In the genomic region with DNA sequence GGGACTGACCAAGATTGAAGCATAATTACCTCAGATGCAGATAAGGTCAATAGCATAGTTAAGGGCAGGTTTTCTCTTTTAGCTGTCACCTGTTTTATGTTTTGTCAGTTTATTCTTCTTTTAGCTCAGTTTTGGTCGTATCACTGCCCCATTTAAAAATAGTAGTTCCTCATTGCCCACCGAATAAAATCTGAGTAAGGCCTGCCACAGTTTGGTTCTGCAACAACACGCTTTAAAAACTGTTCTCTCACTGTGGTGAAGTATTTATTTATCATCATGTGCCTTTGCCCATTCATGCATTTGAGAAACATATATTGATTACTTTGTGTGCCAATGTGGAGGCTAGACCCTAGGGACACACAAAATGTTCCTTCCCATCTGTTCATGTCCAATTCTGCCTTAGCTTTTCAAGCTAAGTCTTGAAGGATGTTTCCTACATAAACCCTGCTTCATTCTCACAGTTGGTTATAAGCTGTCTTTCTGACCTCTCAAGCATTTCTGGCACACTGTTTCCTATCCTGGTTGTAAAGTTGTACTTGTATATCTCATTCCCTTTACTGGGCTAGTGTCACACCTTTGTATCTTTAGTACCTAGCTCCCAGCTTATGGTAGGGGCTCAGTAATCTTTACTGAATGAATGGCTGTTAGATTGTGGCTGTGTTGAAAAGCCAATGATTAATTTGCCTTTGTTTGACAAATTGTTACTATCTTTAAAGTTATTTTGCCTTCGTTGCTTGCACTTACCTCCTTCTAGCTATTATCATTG, we compare ENCODE assay signal across 11 cellular contexts. TPM values are rescaled to one million over a fixed set of nuclear protein-coding genes. Genes with fewer than 3 reads are reported as not detected.
DNase-seq lines count a peak whose midpoint lies in the region; ATAC-seq and TF ChIP-seq lines count a peak whose summit lies in the region.
"Had no signal": no experiment of that assay in that cellular context is flagged by ENCODE, and none has a peak within 500 bp of the region (broad histone marks: within the 10 kb centered on the region; RNA-seq: fewer than 3 reads in every experiment).

No MANE protein-coding gene starts in this region.

- peaks cover 84% of the 10 kb centered on the region for H3K4me1 Mint-ChIP-seq in activated T-cell treated with anti-CD3 and anti-CD28 coated beads, Interleukin-2, amount 50 U/mL, for 72 hours (ENCODE audit: low read depth)

- H3K36me3 ChIP-seq in RWPE2 (ENCODE audit: low read depth) (0 out of 2 replicates have a peak, but pooled peaks cover 3% of the 10 kb centered on the region), gastroesophageal sphincter (no peaks in the 10 kb centered on the region), stomach (no peaks in the 10 kb centered on the region)

- H3K4me1 ChIP-seq in RWPE2 (ENCODE audit: insufficient read depth, poor library complexity, severe bottlenecking) (peaks cover 63% of the 10 kb centered on the region), gastroesophageal sphincter (peaks cover 36 to 83% (median 40%) of the 10 kb centered on the region in 3 donors), stomach (peaks cover 30 to 94% (median 57%) of the 10 kb centered on the region in 4 donors)

- H3K27ac Mint-ChIP-seq in activated T-cell treated with anti-CD3 and anti-CD28 coated beads, Interleukin-2, amount 50 U/mL, for 72 hours, result peak overlapping the region; percentile 95

- H3K27me3 Mint-ChIP-seq in activated T-cell treated with anti-CD3 and anti-CD28 coated beads, Interleukin-2, amount 50 U/mL, for 72 hours (ENCODE audit: low read depth), result no peaks in the 10 kb centered on the region

- TF ChIP-seq POLR2A in gastroesophageal sphincter (IDR thresholded peaks at IDR 0.05) (no peak), stomach (IDR thresholded peaks at IDR 0.05) (no peak)

- no peak for DNase-seq in activated T-cell treated with anti-CD3 and anti-CD28 coated beads, Interleukin-2, amount 50 U/mL, for 72 hours
- DNase-seq in activated T-cell treated with anti-CD3 and anti-CD28 coated beads, Interleukin-2, amount 50 U/mL, for 1 hour, result no peak
- DNase-seq in RWPE2 (ENCODE audit: low spot score) (no peak), stomach (no peak), DMS79 treated with DMSO at 0.1 percent for 48 hours (lab: John Stamatoyannopoulos, UW) (no peak), putamen (ENCODE audit: low spot score) (no peak), Ammon's horn (ENCODE audit: low spot score) (no peak)
- DNase-seq: NCI-H1694; stimulated activated CD4-positive, alpha-beta T cell treated with anti-CD3 and anti-CD28 coated beads, Interleukin-2, amount 100 ng/mL, for 24 hours; T-helper 1 cell had no signal

- TF ChIP-seq CTCF in RWPE2 (IDR thresholded peaks at IDR 0.05; ENCODE audit: poor library complexity, severe bottlenecking), result no peak
- no peak for TF ChIP-seq CTCF in gastroesophageal sphincter (IDR thresholded peaks at IDR 0.05)
- no peak for TF ChIP-seq CTCF in stomach (IDR thresholded peaks at IDR 0.05)

- no peak overlapping the region for H3K4me3 ChIP-seq in RWPE2 (ENCODE audit: severe bottlenecking)
- H3K4me3 ChIP-seq in gastroesophageal sphincter, result no peak overlapping the region
- no peak overlapping the region for H3K4me3 ChIP-seq in stomach

- H3K4me3 Mint-ChIP-seq in activated T-cell treated with anti-CD3 and anti-CD28 coated beads, Interleukin-2, amount 50 U/mL, for 72 hours, result peak overlapping the region; percentile 47 to 82

- TF ChIP-seq EP300 in gastroesophageal sphincter (IDR thresholded peaks at IDR 0.05) (no peak), stomach (IDR thresholded peaks at IDR 0.05) (no peak)

- H3K27ac ChIP-seq in RWPE2 (ENCODE audit: poor library complexity, severe bottlenecking), result peak overlapping the region; percentile 49
- H3K27ac ChIP-seq in gastroesophageal sphincter, result peak overlapping the region; percentile 6 to 52 (median 35)
- peak overlapping the region in 3 of 5 donors; percentile 15 to 50 (median 41) for H3K27ac ChIP-seq in stomach

- WGBS in gastroesophageal sphincter (ENCODE audit: low coverage in 1 of 2), 2 donors, result 36 to 53% methylated on average over 4 of the region's 4 CpGs
- WGBS in stomach, 5 donors, result 45 to 55% (median 49%) methylated on average over 4 of the region's 4 CpGs

- H3K27me3 ChIP-seq in RWPE2 (ENCODE audit: insufficient read depth, poor library complexity, severe bottlenecking) (no peaks in the 10 kb centered on the region), gastroesophageal sphincter (no peaks in the 10 kb centered on the region), stomach (no peaks in the 10 kb centered on the region)

- intact Hi-C loops in stomach (cut with DNase I; ENCODE audit: low total_unique reads), result no loop called here

- H3K9me3 ChIP-seq in RWPE2 (ENCODE audit: severe bottlenecking), result no peaks in the 10 kb centered on the region
- H3K9me3 ChIP-seq in gastroesophageal sphincter, result no peaks in the 10 kb centered on the region
- H3K9me3 ChIP-seq in stomach, result no peaks in the 10 kb centered on the region

- H3K9me3 Mint-ChIP-seq in activated T-cell treated with anti-CD3 and anti-CD28 coated beads, Interleukin-2, amount 50 U/mL, for 72 hours, result no peaks in the 10 kb centered on the region

- no peak for ATAC-seq in activated T-cell treated with anti-CD3 and anti-CD28 coated beads, Interleukin-2, amount 50 U/mL, for 72 hours (replicated peaks in 1 of 2)
- no peak for ATAC-seq in RWPE2 (ENCODE audit: low read depth)
- no peak for ATAC-seq in gastroesophageal sphincter

- H3K36me3 Mint-ChIP-seq in activated T-cell treated with anti-CD3 and anti-CD28 coated beads, Interleukin-2, amount 50 U/mL, for 72 hours (ENCODE audit: insufficient read depth in 2 of 2), result peaks cover 0 to 3% of the 10 kb centered on the region in 2 donors

RNA-seq across cellular contexts. Expression of a gene that starts 23.9 kb away (rescaled TPM):
- total RNA-seq in activated T-cell treated with anti-CD3 and anti-CD28 coated beads, Interleukin-2, amount 50 U/mL, for 72 hours, result 100 to 1,000 TPM; 134 to 185 TPM
- total RNA-seq in gastroesophageal sphincter (100 to 1,000 TPM; 196 to 252 (median 215) TPM), stomach (100 to 1,000 TPM; 122 to 395 (median 207) TPM)
- 10 to 100 TPM; 33.1 to 42.5 (median 42.5) TPM for polyA plus RNA-seq in stomach
